2 cellular contexts compared by ENCODE assay signal in the genomic region with DNA sequence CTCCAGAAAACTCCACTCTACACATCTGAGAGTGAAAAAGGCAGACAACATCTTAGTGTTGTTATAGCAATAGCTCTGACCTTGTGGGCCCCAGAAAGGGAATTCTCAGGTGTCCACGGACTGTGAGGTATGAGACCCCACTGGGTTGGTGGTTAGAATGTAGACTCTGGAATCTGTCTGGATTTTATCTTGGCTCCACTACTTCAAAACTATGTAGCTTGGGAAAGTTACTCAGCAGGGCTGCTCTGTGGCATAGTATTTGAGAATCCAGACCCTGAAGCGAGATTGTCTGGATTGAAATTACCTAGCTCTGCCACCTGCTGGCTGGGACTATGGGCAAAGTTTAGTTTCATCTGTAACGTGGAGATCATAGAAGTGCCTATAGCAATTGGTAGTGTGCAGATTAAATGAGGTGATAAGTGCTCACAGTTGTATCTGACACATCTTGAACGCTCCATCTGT.
TF ChIP-seq lines count a peak whose summit lies in the region.

No MANE protein-coding gene starts in this region.

TF ChIP-seq in HCT116, 20 proteins besides CTCF, POLR2A, EP300 and RAD21 (continued from another document):
- TF ChIP-seq ZBTB33 (IDR thresholded peaks at IDR 0.05; ENCODE audit: extremely low read depth, insufficient replicate concordance, low read length) (no peak), EGR1 (IDR thresholded peaks at IDR 0.05; ENCODE audit: low read depth) (no peak), POLR2AphosphoS5 (IDR thresholded peaks at IDR 0.05; ENCODE audit: low read depth, low read length) (no peak), EZH2 (IDR thresholded peaks at IDR 0.05) (no peak), MAX (IDR thresholded peaks at IDR 0.05) (no peak), YY1 (IDR thresholded peaks at IDR 0.05; ENCODE audit: extremely low read depth, insufficient replicate concordance, low read depth, low read length) (no peak), EZH2phosphoT487 (IDR thresholded peaks at IDR 0.05; ENCODE audit: borderline replicate concordance) (no peak)
- TF ChIP-seq, protein P1, sequence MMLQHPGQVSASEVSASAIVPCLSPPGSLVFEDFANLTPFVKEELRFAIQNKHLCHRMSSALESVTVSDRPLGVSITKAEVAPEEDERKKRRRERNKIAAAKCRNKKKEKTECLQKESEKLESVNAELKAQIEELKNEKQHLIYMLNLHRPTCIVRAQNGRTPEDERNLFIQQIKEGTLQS (IDR thresholded peaks at IDR 0.05) = no peak
TF ChIP-seq in HCT116: peak in this region for 0.

TF ChIP-seq in neural cell, 6 proteins besides CTCF, POLR2A, EP300 and RAD21 (continued from another document):
- no peak for TF ChIP-seq SMC3 (conservative IDR thresholded peaks at IDR 0.05; ENCODE audit: poor library complexity)
TF ChIP-seq in neural cell: peak in this region for 0.
